1 cellular context compared by ENCODE assay signal in the genomic region with DNA sequence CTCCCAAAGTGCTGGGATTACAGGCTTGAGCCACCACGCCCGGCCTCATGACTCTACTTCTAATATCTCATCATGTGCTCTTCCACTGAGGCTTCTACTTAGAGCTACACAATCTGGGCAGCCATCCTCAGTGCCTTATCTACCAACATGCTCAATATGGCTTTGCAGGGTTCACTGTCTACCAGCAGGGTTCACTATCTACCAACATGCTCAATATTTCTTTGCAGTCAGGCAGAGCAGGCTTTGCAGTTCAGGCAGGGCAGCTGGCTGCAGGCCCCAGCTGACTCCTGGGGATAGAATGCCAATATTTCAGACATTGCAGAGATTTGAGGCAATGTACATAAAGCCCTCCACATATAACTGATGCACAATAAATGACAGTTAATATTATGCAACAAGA.
TF ChIP-seq lines count a peak whose summit lies in the region.

No MANE protein-coding gene starts in this region.

TF ChIP-seq in HepG2, 621 proteins besides CTCF, POLR2A, EP300 and RAD21 (continued from another document and continues in another):
- TF ChIP-seq, protein P1, sequence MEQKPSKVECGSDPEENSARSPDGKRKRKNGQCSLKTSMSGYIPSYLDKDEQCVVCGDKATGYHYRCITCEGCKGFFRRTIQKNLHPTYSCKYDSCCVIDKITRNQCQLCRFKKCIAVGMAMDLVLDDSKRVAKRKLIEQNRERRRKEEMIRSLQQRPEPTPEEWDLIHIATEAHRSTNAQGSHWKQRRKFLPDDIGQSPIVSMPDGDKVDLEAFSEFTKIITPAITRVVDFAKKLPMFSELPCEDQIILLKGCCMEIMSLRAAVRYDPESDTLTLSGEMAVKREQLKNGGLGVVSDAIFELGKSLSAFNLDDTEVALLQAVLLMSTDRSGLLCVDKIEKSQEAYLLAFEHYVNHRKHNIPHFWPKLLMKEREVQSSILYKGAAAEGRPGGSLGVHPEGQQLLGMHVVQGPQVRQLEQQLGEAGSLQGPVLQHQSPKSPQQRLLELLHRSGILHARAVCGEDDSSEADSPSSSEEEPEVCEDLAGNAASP (CRISPR knock-in tag; IDR thresholded peaks at IDR 0.05; ENCODE audit: borderline replicate concordance) = peak; percentile 34; the same call in 1 of the 2 replicates
- TF ChIP-seq GATAD2A (CRISPR knock-in tag; IDR thresholded peaks at IDR 0.05) = 0 out of 2 replicates have a peak, but pooled peaks have one; percentile 38
- TF ChIP-seq SOX6 (IDR thresholded peaks at IDR 0.05) = no peak
- TF ChIP-seq SOX6 (CRISPR knock-in tag; IDR thresholded peaks at IDR 0.05) = 0 out of 2 replicates have a peak, but pooled peaks have one; percentile 24
- no peak for TF ChIP-seq ARNTL (CRISPR knock-in tag; IDR thresholded peaks at IDR 0.05)
- TF ChIP-seq ZNF205 (CRISPR knock-in tag; IDR thresholded peaks at IDR 0.05) = peak; percentile 24; the same call in 1 of the 2 replicates
- TF ChIP-seq TEAD3 (CRISPR knock-in tag; optimal IDR thresholded peaks at IDR 0.05; ENCODE audit: borderline replicate concordance) = peak; percentile 37
- TF ChIP-seq RXRB (CRISPR knock-in tag; IDR thresholded peaks at IDR 0.05; ENCODE audit: borderline replicate concordance) = peak; percentile 24; the same call in 1 of the 2 replicates
- TF ChIP-seq, protein P2, sequence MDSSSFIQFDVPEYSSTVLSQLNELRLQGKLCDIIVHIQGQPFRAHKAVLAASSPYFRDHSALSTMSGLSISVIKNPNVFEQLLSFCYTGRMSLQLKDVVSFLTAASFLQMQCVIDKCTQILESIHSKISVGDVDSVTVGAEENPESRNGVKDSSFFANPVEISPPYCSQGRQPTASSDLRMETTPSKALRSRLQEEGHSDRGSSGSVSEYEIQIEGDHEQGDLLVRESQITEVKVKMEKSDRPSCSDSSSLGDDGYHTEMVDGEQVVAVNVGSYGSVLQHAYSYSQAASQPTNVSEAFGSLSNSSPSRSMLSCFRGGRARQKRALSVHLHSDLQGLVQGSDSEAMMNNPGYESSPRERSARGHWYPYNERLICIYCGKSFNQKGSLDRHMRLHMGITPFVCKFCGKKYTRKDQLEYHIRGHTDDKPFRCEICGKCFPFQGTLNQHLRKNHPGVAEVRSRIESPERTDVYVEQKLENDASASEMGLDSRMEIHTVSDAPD (CRISPR knock-in tag; IDR thresholded peaks at IDR 0.05) = 0 out of 2 replicates have a peak, but pooled peaks have one; percentile 40
- TF ChIP-seq SALL1 (CRISPR knock-in tag; IDR thresholded peaks at IDR 0.05) = peak; percentile 64; the same call in 1 of the 2 replicates
- peak; percentile 98 for TF ChIP-seq STAG1 (CRISPR knock-in tag; IDR thresholded peaks at IDR 0.05)
- TF ChIP-seq XRCC5 (optimal IDR thresholded peaks at IDR 0.05; ENCODE audit: low read length) = peak; percentile 16
- TF ChIP-seq YY1 (IDR thresholded peaks at IDR 0.05; ENCODE audit: insufficient read depth, insufficient replicate concordance, low read depth, low read length) = peak; percentile 39
- TF ChIP-seq FOSL2 (CRISPR knock-in tag; IDR thresholded peaks at IDR 0.05) = 0 out of 2 replicates have a peak, but pooled peaks have one; percentile 20
- TF ChIP-seq, protein P3, sequence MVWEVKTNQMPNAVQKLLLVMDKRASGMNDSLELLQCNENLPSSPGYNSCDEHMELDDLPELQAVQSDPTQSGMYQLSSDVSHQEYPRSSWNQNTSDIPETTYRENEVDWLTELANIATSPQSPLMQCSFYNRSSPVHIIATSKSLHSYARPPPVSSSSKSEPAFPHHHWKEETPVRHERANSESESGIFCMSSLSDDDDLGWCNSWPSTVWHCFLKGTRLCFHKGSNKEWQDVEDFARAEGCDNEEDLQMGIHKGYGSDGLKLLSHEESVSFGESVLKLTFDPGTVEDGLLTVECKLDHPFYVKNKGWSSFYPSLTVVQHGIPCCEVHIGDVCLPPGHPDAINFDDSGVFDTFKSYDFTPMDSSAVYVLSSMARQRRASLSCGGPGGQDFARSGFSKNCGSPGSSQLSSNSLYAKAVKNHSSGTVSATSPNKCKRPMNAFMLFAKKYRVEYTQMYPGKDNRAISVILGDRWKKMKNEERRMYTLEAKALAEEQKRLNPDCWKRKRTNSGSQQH (CRISPR knock-in tag; IDR thresholded peaks at IDR 0.05; ENCODE audit: low read depth) = no peak
- no peak for TF ChIP-seq GZF1 (CRISPR knock-in tag; IDR thresholded peaks at IDR 0.05)
- TF ChIP-seq ZNF430 (CRISPR knock-in tag; IDR thresholded peaks at IDR 0.05) = no peak
- TF ChIP-seq, protein P4, sequence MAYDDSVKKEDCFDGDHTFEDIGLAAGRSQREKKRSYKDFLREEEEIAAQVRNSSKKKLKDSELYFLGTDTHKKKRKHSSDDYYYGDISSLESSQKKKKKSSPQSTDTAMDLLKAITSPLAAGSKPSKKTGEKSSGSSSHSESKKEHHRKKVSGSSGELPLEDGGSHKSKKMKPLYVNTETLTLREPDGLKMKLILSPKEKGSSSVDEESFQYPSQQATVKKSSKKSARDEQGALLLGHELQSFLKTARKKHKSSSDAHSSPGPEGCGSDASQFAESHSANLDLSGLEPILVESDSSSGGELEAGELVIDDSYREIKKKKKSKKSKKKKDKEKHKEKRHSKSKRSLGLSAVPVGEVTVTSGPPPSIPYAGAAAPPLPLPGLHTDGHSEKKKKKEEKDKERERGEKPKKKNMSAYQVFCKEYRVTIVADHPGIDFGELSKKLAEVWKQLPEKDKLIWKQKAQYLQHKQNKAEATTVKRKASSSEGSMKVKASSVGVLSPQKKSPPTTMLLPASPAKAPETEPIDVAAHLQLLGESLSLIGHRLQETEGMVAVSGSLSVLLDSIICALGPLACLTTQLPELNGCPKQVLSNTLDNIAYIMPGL (CRISPR knock-in tag; IDR thresholded peaks at IDR 0.05; ENCODE audit: borderline replicate concordance in 1 of 2, low read depth in 1 of 2) = peak; percentile 31 to 51; a peak in 2 of 4 replicates
- TF ChIP-seq SRF (IDR thresholded peaks at IDR 0.05; ENCODE audit: low read depth, low read length) = 0 out of 2 replicates have a peak, but pooled peaks have one; percentile 16
- TF ChIP-seq, protein P5, sequence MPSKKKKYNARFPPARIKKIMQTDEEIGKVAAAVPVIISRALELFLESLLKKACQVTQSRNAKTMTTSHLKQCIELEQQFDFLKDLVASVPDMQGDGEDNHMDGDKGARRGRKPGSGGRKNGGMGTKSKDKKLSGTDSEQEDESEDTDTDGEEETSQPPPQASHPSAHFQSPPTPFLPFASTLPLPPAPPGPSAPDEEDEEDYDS (CRISPR knock-in tag; IDR thresholded peaks at IDR 0.05) = 0 out of 2 replicates have a peak, but pooled peaks have one; percentile 27
- TF ChIP-seq FOXA3 (CRISPR knock-in tag; IDR thresholded peaks at IDR 0.05) = 0 out of 2 replicates have a peak, but pooled peaks have one; percentile 20
- TF ChIP-seq, protein P6, sequence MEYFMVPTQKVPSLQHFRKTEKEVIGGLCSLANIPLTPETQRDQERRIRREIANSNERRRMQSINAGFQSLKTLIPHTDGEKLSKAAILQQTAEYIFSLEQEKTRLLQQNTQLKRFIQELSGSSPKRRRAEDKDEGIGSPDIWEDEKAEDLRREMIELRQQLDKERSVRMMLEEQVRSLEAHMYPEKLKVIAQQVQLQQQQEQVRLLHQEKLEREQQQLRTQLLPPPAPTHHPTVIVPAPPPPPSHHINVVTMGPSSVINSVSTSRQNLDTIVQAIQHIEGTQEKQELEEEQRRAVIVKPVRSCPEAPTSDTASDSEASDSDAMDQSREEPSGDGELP (IDR thresholded peaks at IDR 0.05; ENCODE audit: borderline replicate concordance, low read depth) = peak; percentile 48; the same call in 1 of the 2 replicates
- TF ChIP-seq ZFX (CRISPR knock-in tag; IDR thresholded peaks at IDR 0.05; ENCODE audit: low read depth) = peak; percentile 55; the same call in 1 of the 2 replicates
- TF ChIP-seq CAMTA2 (CRISPR knock-in tag; IDR thresholded peaks at IDR 0.05; ENCODE audit: borderline replicate concordance) = no peak
- TF ChIP-seq SP4 (CRISPR knock-in tag; IDR thresholded peaks at IDR 0.05) = 0 out of 2 replicates have a peak, but pooled peaks have one; percentile 23
- peak; percentile 44; the same call in 1 of the 2 replicates for TF ChIP-seq MIXL1 (CRISPR knock-in tag; IDR thresholded peaks at IDR 0.05)
- TF ChIP-seq, protein P7, sequence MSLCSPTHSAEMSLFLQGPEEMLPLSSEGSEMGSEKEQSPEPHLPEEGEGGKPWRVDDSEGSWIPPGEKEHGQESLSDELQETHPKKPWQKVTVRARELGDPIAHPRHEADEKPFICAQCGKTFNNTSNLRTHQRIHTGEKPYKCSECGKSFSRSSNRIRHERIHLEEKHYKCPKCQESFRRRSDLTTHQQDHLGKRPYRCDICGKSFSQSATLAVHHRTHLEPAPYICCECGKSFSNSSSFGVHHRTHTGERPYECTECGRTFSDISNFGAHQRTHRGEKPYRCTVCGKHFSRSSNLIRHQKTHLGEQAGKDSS (CRISPR knock-in tag; IDR thresholded peaks at IDR 0.05; ENCODE audit: borderline replicate concordance, low read depth) = 0 out of 2 replicates have a peak, but pooled peaks have one; percentile 25
- TF ChIP-seq, protein P8, sequence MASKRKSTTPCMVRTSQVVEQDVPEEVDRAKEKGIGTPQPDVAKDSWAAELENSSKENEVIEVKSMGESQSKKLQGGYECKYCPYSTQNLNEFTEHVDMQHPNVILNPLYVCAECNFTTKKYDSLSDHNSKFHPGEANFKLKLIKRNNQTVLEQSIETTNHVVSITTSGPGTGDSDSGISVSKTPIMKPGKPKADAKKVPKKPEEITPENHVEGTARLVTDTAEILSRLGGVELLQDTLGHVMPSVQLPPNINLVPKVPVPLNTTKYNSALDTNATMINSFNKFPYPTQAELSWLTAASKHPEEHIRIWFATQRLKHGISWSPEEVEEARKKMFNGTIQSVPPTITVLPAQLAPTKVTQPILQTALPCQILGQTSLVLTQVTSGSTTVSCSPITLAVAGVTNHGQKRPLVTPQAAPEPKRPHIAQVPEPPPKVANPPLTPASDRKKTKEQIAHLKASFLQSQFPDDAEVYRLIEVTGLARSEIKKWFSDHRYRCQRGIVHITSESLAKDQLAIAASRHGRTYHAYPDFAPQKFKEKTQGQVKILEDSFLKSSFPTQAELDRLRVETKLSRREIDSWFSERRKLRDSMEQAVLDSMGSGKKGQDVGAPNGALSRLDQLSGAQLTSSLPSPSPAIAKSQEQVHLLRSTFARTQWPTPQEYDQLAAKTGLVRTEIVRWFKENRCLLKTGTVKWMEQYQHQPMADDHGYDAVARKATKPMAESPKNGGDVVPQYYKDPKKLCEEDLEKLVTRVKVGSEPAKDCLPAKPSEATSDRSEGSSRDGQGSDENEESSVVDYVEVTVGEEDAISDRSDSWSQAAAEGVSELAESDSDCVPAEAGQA (IDR thresholded peaks at IDR 0.05; ENCODE audit: low read depth) = no peak
- TF ChIP-seq, protein P8 (CRISPR knock-in tag; IDR thresholded peaks at IDR 0.05; ENCODE audit: borderline replicate concordance) = no peak
- TF ChIP-seq HMG20B (CRISPR knock-in tag; conservative IDR thresholded peaks at IDR 0.05) = no peak
- TF ChIP-seq ZMYM3 (CRISPR knock-in tag; IDR thresholded peaks at IDR 0.05) = 0 out of 2 replicates have a peak, but pooled peaks have one; percentile 20
- no peak for TF ChIP-seq ZNF354B (CRISPR knock-in tag; IDR thresholded peaks at IDR 0.05)
- 0 out of 2 replicates have a peak, but pooled peaks have one; percentile 20 for TF ChIP-seq ZNF644 (CRISPR knock-in tag; IDR thresholded peaks at IDR 0.05; ENCODE audit: low read depth)
- peak; percentile 99 for TF ChIP-seq SMC3 (IDR thresholded peaks at IDR 0.05; ENCODE audit: low read length)
- no peak for TF ChIP-seq YEATS4 (CRISPR knock-in tag; IDR thresholded peaks at IDR 0.05; ENCODE audit: borderline replicate concordance)
- no peak for TF ChIP-seq GFI1 (CRISPR knock-in tag; IDR thresholded peaks at IDR 0.05; ENCODE audit: borderline replicate concordance)
- TF ChIP-seq TARDBP (CRISPR knock-in tag; IDR thresholded peaks at IDR 0.05) = peak; percentile 25; the same call in 1 of the 2 replicates
- peak; percentile 38; the same call in 1 of the 2 replicates for TF ChIP-seq ZMYM4 (CRISPR knock-in tag; IDR thresholded peaks at IDR 0.05)
- TF ChIP-seq ZFY (CRISPR knock-in tag; IDR thresholded peaks at IDR 0.05) = 0 out of 2 replicates have a peak, but pooled peaks have one; percentile 33
- TF ChIP-seq, protein P9, sequence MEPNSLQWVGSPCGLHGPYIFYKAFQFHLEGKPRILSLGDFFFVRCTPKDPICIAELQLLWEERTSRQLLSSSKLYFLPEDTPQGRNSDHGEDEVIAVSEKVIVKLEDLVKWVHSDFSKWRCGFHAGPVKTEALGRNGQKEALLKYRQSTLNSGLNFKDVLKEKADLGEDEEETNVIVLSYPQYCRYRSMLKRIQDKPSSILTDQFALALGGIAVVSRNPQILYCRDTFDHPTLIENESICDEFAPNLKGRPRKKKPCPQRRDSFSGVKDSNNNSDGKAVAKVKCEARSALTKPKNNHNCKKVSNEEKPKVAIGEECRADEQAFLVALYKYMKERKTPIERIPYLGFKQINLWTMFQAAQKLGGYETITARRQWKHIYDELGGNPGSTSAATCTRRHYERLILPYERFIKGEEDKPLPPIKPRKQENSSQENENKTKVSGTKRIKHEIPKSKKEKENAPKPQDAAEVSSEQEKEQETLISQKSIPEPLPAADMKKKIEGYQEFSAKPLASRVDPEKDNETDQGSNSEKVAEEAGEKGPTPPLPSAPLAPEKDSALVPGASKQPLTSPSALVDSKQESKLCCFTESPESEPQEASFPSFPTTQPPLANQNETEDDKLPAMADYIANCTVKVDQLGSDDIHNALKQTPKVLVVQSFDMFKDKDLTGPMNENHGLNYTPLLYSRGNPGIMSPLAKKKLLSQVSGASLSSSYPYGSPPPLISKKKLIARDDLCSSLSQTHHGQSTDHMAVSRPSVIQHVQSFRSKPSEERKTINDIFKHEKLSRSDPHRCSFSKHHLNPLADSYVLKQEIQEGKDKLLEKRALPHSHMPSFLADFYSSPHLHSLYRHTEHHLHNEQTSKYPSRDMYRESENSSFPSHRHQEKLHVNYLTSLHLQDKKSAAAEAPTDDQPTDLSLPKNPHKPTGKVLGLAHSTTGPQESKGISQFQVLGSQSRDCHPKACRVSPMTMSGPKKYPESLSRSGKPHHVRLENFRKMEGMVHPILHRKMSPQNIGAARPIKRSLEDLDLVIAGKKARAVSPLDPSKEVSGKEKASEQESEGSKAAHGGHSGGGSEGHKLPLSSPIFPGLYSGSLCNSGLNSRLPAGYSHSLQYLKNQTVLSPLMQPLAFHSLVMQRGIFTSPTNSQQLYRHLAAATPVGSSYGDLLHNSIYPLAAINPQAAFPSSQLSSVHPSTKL (CRISPR knock-in tag; IDR thresholded peaks at IDR 0.05) = 0 out of 2 replicates have a peak, but pooled peaks have one; percentile 17
